8 cellular contexts compared by ENCODE assay signal in the genomic region with DNA sequence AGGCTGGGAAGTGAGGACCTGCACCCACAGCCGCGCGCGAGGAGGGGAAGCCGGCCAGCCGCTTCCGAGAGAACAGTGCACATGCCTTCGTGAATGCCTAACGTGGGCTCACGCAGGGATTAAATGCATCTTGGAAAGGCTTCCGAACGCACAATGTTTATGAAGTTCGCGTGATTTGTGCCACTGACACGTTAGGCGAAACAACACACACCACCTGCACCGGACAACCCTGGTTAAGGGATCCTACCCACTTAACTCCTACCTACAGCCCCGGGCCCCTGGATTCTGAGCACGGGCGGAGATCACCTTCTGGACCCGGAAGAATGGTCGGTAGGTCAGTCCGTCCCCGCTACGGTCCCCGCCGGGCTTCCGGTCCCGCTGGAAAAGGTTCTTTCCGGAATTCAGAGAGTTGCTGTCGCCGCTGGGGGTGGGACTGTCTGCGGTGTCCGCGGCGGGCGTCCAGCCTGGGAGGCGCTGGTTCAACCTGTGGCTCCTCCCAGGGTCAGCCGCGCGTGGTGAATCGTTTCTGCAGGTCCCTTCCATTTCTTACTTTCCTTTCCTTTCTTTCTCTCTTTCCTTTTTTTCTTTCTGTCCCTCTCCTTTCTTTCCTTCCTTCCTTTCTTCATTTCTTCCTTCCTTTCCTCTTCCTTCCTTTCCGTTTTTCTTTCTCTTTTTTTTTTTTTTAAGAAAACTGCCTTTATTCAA. TPM values are rescaled to one million over a fixed set of nuclear protein-coding genes. Genes with fewer than 3 reads are reported as not detected.
DNase-seq lines count a peak whose midpoint lies in the region; ATAC-seq and TF ChIP-seq lines count a peak whose summit lies in the region.

Gene MTIF2, minus strand, starts transcription at position 325 of the 705 bp plus-strand sequence. CDS start 5,373 bp downstream, outside the sequence.

- H3K27ac ChIP-seq in RWPE1: peak within 1 kb of the TSS; percentile 84

- H3K4me3 ChIP-seq in LNCaP clone FGC (ENCODE audit: low read depth, low read length) (peak within 1 kb of the TSS; percentile 87), fibroblast of mammary gland (ENCODE audit: control insufficient read depth, low read depth, low read length) (peak within 1 kb of the TSS; percentile 96)

- POLR2A ChIA-PET in RWPE1 (lab: Yijun Ruan, JAX; ENCODE audit: low non-redundant PET): interaction anchor here (0.6 kb wide), 1 partner anchor 160 kb away, joined by 4 read pairs; no protein-coding TSS in a partner anchor

- no peaks in the 10 kb centered on the region for H3K9me3 Mint-ChIP-seq in activated T-helper 17 cell treated with anti-CD3 and anti-CD28 coated beads, Interleukin-2, amount 50 U/mL, for 72 hours
- no peaks in the 10 kb centered on the region for H3K9me3 Mint-ChIP-seq in natural killer cell

- DNase-seq in ELF-1 (ENCODE audit: low read depth, low spot score) (peak; percentile 95), GOT3 (lab: John Stamatoyannopoulos, UW) (peak; percentile 77), LNCaP clone FGC (ENCODE audit: low read depth) (peak; percentile 75), RWPE1 (ENCODE audit: low spot score) (peak; percentile 89), fibroblast of mammary gland (ENCODE audit: low read depth) (peak; percentile 90), natural killer cell (peak; percentile 88)
- DNase-seq in stimulated activated naive CD4-positive, alpha-beta T cell treated with Interleukin-2 at 50 U/mL for 16 hours (lab: John Stamatoyannopoulos, UW): peak; percentile 87

- H3K36me3 Mint-ChIP-seq in activated T-helper 17 cell treated with anti-CD3 and anti-CD28 coated beads, Interleukin-2, amount 50 U/mL, for 72 hours (ENCODE audit: low read depth): peaks cover 44% of the 10 kb centered on the region
- H3K36me3 Mint-ChIP-seq in natural killer cell: no peaks in the 10 kb centered on the region

- CTCF ChIA-PET in RWPE1 (lab: Yijun Ruan, JAX): interaction anchor here (0.6 kb wide), 1 partner anchor 1216 kb away, joined by 3 read pairs; no protein-coding TSS in a partner anchor

- H3K27me3 Mint-ChIP-seq in activated T-helper 17 cell treated with anti-CD3 and anti-CD28 coated beads, Interleukin-2, amount 50 U/mL, for 72 hours: no peaks in the 10 kb centered on the region
- peaks cover 0 to 2% of the 10 kb centered on the region in 2 donors for H3K27me3 Mint-ChIP-seq in natural killer cell (ENCODE audit: low read depth in 2 of 2)

- H3K27ac Mint-ChIP-seq in activated T-helper 17 cell treated with anti-CD3 and anti-CD28 coated beads, Interleukin-2, amount 50 U/mL, for 72 hours: peak within 1 kb of the TSS; percentile 98
- peak within 1 kb of the TSS; percentile 86 to 97 for H3K27ac Mint-ChIP-seq in natural killer cell

- H3K4me3 Mint-ChIP-seq in activated T-helper 17 cell treated with anti-CD3 and anti-CD28 coated beads, Interleukin-2, amount 50 U/mL, for 72 hours: peak within 1 kb of the TSS; percentile 92
- H3K4me3 Mint-ChIP-seq in natural killer cell: peak within 1 kb of the TSS; percentile 100

- H3K4me1 Mint-ChIP-seq in activated T-helper 17 cell treated with anti-CD3 and anti-CD28 coated beads, Interleukin-2, amount 50 U/mL, for 72 hours: no peaks in the 10 kb centered on the region
- peaks cover 17 to 19% of the 10 kb centered on the region in 2 donors for H3K4me1 Mint-ChIP-seq in natural killer cell

- intact Hi-C loops in natural killer cell (cut with micrococcal nuclease): loop anchor here (1.0 kb wide), 2 partner anchors 13 to 36 kb away; no protein-coding TSS in a partner anchor

- TF ChIP-seq CTCF in LNCaP clone FGC (IDR thresholded peaks at IDR 0.05; ENCODE audit: control insufficient read depth, extremely low read depth, insufficient read depth) (0 out of 2 replicates have a peak, but pooled peaks have one; percentile 10), RWPE1 (conservative IDR thresholded peaks at IDR 0.05; ENCODE audit: low read depth) (no peak), fibroblast of mammary gland (conservative IDR thresholded peaks at IDR 0.05; ENCODE audit: control insufficient read depth, insufficient read depth, low read depth, low read length) (no peak), natural killer cell (IDR thresholded peaks at IDR 0.05) (no peak)

- ATAC-seq in activated T-helper 17 cell treated with anti-CD3 and anti-CD28 coated beads, Interleukin-2, amount 50 U/mL, for 72 hours (replicated peaks): peak; percentile 98
- peak; percentile 94 to 98 (median 98) for ATAC-seq in natural killer cell

RNA-seq across cellular contexts. Expression of gene MTIF2, which starts in this region (rescaled TPM):
- 10 to 100 TPM; 25.8 to 28.4 TPM for total RNA-seq in activated T-helper 17 cell treated with anti-CD3 and anti-CD28 coated beads, Interleukin-2, amount 50 U/mL, for 72 hours
- 10 to 100 TPM; 19.8 to 26.6 (median 20.8) TPM for total RNA-seq in natural killer cell

Comparison
In these comparisons a context has a peak if more than half of its experiments do, and no peak if none do; other contexts are left out.
1. Peak in every context shown above with its lines: DNase-seq, ATAC-seq, H3K4me3 ChIP-seq and H3K27ac ChIP-seq.